Comparison of ENCODE assay signal across 1 cellular context in the genomic region with DNA sequence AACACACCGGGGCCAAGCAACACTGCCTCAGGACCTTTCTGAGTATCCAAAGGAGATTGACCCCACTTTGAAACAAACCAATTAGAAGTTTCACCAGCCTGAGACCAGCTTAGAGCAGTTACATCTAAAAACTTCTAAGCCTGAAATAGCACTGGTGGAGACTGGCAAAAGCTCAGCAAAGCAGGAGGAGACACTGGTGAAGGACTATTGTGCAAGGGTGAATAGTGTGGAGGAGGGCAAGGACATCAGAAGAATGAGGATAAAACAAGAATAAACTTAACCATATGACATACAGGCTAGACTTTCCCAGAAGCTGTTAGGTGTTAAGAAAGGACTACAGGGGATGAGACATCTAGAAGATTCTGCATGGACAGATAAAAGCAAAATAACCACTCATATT.
TF ChIP-seq lines count a peak whose summit lies in the region.

No MANE protein-coding gene starts in this region.

TF ChIP-seq in GM23338, 12 proteins besides CTCF, POLR2A, EP300 and RAD21 (continued from another document):
- TF ChIP-seq, protein P1, sequence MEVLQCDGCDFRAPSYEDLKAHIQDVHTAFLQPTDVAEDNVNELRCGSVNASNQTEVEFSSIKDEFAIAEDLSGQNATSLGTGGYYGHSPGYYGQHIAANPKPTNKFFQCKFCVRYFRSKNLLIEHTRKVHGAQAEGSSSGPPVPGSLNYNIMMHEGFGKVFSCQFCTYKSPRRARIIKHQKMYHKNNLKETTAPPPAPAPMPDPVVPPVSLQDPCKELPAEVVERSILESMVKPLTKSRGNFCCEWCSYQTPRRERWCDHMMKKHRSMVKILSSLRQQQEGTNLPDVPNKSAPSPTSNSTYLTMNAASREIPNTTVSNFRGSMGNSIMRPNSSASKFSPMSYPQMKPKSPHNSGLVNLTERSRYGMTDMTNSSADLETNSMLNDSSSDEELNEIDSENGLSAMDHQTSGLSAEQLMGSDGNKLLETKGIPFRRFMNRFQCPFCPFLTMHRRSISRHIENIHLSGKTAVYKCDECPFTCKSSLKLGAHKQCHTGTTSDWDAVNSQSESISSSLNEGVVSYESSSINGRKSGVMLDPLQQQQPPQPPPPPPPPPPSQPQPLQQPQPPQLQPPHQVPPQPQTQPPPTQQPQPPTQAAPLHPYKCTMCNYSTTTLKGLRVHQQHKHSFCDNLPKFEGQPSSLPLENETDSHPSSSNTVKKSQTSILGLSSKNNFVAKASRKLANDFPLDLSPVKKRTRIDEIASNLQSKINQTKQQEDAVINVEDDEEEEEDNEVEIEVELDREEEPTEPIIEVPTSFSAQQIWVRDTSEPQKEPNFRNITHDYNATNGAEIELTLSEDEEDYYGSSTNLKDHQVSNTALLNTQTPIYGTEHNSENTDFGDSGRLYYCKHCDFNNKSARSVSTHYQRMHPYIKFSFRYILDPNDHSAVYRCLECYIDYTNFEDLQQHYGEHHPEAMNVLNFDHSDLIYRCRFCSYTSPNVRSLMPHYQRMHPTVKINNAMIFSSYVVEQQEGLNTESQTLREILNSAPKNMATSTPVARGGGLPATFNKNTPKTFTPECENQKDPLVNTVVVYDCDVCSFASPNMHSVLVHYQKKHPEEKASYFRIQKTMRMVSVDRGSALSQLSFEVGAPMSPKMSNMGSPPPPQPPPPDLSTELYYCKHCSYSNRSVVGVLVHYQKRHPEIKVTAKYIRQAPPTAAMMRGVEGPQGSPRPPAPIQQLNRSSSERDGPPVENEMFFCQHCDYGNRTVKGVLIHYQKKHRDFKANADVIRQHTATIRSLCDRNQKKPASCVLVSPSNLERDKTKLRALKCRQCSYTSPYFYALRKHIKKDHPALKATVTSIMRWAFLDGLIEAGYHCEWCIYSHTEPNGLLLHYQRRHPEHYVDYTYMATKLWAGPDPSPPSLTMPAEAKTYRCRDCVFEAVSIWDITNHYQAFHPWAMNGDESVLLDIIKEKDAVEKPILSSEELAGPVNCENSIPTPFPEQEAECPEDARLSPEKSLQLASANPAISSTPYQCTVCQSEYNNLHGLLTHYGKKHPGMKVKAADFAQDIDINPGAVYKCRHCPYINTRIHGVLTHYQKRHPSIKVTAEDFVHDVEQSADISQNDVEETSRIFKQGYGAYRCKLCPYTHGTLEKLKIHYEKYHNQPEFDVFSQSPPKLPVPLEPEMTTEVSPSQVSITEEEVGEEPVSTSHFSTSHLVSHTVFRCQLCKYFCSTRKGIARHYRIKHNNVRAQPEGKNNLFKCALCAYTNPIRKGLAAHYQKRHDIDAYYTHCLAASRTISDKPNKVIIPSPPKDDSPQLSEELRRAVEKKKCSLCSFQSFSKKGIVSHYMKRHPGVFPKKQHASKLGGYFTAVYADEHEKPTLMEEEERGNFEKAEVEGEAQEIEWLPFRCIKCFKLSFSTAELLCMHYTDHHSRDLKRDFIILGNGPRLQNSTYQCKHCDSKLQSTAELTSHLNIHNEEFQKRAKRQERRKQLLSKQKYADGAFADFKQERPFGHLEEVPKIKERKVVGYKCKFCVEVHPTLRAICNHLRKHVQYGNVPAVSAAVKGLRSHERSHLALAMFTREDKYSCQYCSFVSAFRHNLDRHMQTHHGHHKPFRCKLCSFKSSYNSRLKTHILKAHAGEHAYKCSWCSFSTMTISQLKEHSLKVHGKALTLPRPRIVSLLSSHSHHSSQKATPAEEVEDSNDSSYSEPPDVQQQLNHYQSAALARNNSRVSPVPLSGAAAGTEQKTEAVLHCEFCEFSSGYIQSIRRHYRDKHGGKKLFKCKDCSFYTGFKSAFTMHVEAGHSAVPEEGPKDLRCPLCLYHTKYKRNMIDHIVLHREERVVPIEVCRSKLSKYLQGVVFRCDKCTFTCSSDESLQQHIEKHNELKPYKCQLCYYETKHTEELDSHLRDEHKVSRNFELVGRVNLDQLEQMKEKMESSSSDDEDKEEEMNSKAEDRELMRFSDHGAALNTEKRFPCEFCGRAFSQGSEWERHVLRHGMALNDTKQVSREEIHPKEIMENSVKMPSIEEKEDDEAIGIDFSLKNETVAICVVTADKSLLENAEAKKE (CRISPR knock-in tag; IDR thresholded peaks at IDR 0.05): no peak
- TF ChIP-seq, protein P2, sequence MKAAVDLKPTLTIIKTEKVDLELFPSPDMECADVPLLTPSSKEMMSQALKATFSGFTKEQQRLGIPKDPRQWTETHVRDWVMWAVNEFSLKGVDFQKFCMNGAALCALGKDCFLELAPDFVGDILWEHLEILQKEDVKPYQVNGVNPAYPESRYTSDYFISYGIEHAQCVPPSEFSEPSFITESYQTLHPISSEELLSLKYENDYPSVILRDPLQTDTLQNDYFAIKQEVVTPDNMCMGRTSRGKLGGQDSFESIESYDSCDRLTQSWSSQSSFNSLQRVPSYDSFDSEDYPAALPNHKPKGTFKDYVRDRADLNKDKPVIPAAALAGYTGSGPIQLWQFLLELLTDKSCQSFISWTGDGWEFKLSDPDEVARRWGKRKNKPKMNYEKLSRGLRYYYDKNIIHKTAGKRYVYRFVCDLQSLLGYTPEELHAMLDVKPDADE (IDR thresholded peaks at IDR 0.05): no peak
- TF ChIP-seq, protein P3, sequence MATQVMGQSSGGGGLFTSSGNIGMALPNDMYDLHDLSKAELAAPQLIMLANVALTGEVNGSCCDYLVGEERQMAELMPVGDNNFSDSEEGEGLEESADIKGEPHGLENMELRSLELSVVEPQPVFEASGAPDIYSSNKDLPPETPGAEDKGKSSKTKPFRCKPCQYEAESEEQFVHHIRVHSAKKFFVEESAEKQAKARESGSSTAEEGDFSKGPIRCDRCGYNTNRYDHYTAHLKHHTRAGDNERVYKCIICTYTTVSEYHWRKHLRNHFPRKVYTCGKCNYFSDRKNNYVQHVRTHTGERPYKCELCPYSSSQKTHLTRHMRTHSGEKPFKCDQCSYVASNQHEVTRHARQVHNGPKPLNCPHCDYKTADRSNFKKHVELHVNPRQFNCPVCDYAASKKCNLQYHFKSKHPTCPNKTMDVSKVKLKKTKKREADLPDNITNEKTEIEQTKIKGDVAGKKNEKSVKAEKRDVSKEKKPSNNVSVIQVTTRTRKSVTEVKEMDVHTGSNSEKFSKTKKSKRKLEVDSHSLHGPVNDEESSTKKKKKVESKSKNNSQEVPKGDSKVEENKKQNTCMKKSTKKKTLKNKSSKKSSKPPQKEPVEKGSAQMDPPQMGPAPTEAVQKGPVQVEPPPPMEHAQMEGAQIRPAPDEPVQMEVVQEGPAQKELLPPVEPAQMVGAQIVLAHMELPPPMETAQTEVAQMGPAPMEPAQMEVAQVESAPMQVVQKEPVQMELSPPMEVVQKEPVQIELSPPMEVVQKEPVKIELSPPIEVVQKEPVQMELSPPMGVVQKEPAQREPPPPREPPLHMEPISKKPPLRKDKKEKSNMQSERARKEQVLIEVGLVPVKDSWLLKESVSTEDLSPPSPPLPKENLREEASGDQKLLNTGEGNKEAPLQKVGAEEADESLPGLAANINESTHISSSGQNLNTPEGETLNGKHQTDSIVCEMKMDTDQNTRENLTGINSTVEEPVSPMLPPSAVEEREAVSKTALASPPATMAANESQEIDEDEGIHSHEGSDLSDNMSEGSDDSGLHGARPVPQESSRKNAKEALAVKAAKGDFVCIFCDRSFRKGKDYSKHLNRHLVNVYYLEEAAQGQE (IDR thresholded peaks at IDR 0.05; ENCODE audit: unreplicated experiment): no peak
- no peak for TF ChIP-seq STAT1 (IDR thresholded peaks at IDR 0.05; ENCODE audit: unreplicated experiment)
- TF ChIP-seq ZNF114 (CRISPR knock-in tag; IDR thresholded peaks at IDR 0.05): no peak
